30 cellular contexts compared by ENCODE assay signal in genomic region chr9:28502189-28502588, GRCh38.
"Had no signal": no experiment of that assay in that cellular context is flagged by ENCODE, and none has a peak within 500 bp of the region (broad histone marks: within the 10 kb centered on the region; RNA-seq: fewer than 3 reads in every experiment).

No MANE protein-coding gene starts in this region.

- H3K9ac ChIP-seq: KMS-11 had no signal

- DNase-seq: Karpas-422, Kasumi-1, MG63, MM.1S, MV-4-11, NCI-H1048, NCI-H1092, NCI-H1092 treated with DMSO at 0.1 percent for 48 hours, NCI-H1105 treated with DMSO at 0.1 percent for 48 hours, NCI-H1417 treated with DMSO at 0.1 percent for 48 hours, NCI-H1436, NCI-H1436 treated with DMSO at 0.1 percent for 48 hours, NCI-H146, NCI-H1694, NCI-H1694 treated with DMSO at 0.1 percent for 48 hours, NCI-H187, NCI-H1930, NCI-H2029, NCI-H2029 treated with DMSO at 0.1 percent for 48 hours, NCI-H2081 treated with DMSO at 0.1 percent for 48 hours, NCI-H2107, NCI-H2171, NCI-H2171 treated with DMSO at 0.1 percent for 48 hours, NCI-H2227 treated with DMSO at 0.1 percent for 48 hours, NCI-H226, NCI-H446, NCI-H446 treated with DMSO at 0.1 percent for 48 hours, NCI-H510A, NCI-H510A treated with DMSO at 0.1 percent for 48 hours had no signal

- H3K4me3 ChIP-seq: MG63 had no signal

- H3K36me3 ChIP-seq: MG63 had no signal

- H3K9me3 ChIP-seq: MG63 had no signal

- H3K27me3 ChIP-seq: MG63 had no signal

- H3K27ac ChIP-seq: KMS-11 had no signal

- H3K4me2 ChIP-seq: KMS-11 had no signal
